24 cellular contexts compared by ENCODE assay signal in the genomic region with DNA sequence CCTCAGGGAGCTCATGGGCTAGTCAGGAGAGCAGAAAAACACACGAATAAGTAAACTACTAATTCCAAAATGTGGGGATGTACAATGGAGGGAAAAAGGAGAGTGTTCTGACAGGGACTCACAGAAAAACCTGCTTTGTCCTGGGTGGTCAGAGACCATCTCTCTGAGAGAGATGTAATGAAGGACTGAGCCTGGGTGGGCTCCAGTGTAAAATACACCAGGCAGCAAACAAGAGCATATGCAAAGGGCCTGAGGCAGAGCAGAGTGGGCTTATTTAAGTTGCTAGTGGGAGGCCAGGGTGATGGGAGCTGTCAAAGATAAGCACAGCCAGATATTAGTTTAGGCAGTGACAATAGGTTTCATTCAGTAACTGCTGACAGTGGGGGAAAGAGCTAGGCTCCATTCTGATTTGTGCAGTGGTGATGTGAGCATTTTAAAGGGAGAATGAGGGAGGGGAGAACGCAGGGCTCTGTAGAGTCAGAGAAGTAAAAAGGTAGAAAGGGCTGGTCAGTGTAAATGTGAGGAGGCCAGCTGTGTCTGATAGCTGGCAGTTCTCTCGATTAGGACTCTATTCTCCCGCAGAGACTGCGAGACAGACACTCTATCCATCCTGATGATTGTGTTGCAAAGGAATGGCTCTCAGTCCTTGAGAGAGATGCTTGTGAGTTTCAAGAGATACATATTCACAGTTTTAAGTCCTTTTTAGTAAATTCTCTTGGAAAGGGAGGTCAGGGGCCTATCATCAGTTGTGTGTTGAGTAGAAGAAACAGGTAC.
"Had no signal": no experiment of that assay in that cellular context is flagged by ENCODE, and none has a peak within 500 bp of the region (broad histone marks: within the 10 kb centered on the region; RNA-seq: fewer than 3 reads in every experiment).

No MANE protein-coding gene starts in this region.

- H3K36me3 ChIP-seq: gastroesophageal sphincter, heart left ventricle, left ventricle myocardium inferior, pancreas, prostate gland, sigmoid colon, thyroid gland, upper lobe of left lung, vagina had no signal

- H3K27ac ChIP-seq: gastroesophageal sphincter, heart left ventricle, left ventricle myocardium inferior, prostate gland, sigmoid colon, thyroid gland, upper lobe of left lung, vagina had no signal

- H3K9me3 ChIP-seq: gastroesophageal sphincter, heart left ventricle, left ventricle myocardium inferior, pancreas, prostate gland, sigmoid colon, thyroid gland, upper lobe of left lung, vagina had no signal

- DNase-seq: activated CD4-positive, alpha-beta T cell treated with anti-CD3 and anti-CD28 coated beads for 48 hours; activated CD4-positive, alpha-beta T cell treated with anti-CD3 and anti-CD28 coated beads, Interleukin-2, amount 50 U/mL, for 48 hours; activated CD4-positive, CD25-positive, alpha-beta regulatory T cell; activated CD8-positive, alpha-beta memory T cell treated with anti-CD3 and anti-CD28 coated beads, Interleukin-2, amount 50 U/mL, for 4 hours; activated effector memory CD4-positive, alpha-beta T cell treated with anti-CD3 and anti-CD28 coated beads, Interleukin-2, amount 50 U/mL, for 16 hours; activated naive CD4-positive, alpha-beta T cell treated with anti-CD3 and anti-CD28 coated beads, Interleukin-2, amount 10 ng/mL, durations not matched to agents 7 days and 5 days; activated T-cell treated with anti-CD3 and anti-CD28 coated beads, Interleukin-2, amount 50 U/mL, for 1 hour; amniotic stem cell; central memory CD4-positive, alpha-beta T cell; effector CD8-positive, alpha-beta T cell; left ventricle myocardium inferior; naive thymus-derived CD4-positive, alpha-beta T cell; retina; sigmoid colon; small intestine; stimulated activated CD4-positive, alpha-beta T cell treated with anti-CD3 and anti-CD28 coated beads, Interleukin-4, amount 100 ng/mL, for 24 hours; upper lobe of left lung had no signal

- H3K4me1 ChIP-seq: gastroesophageal sphincter, prostate gland, sigmoid colon, thyroid gland, vagina had no signal

- ATAC-seq: gastroesophageal sphincter; naive thymus-derived CD4-positive, alpha-beta T cell; stimulated activated effector memory CD8-positive, alpha-beta T cell treated with anti-CD3 and anti-CD28 coated beads, Interleukin-12 subunit alpha, Interleukin-12 subunit beta, amount 100 ng/mL, for 72 hours had no signal

- H3K27me3 ChIP-seq: pancreas, thyroid gland, vagina had no signal

- H3K4me3 ChIP-seq: gastroesophageal sphincter, heart left ventricle, left ventricle myocardium inferior, pancreas, prostate gland, sigmoid colon, thyroid gland, upper lobe of left lung, vagina had no signal
